ENCODE assay signal across 9 cellular contexts in the genomic region with DNA sequence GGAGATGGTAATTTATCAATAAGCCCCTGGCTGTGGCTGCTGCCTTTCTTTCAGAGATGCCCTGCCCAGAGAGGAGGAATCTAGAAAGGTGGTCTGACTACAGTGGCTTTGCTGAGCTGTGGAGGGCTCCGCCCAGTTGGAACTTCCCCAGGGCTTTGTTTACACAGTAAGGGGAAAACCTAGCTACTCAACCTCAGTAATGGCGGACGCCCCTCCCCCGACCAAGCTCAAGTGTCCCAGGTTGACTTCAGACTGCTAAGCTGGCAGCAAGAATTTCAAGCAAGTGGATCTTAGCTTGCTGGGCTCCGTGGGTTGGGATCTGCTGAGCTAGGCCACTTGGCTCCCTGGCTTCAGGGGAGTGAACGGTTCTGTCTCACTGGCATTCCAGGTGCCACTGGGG.
A peak's percentile ranks its signal among the peaks of the same experiment; 100 is the strongest.
DNase-seq lines count a peak whose midpoint lies in the region; ATAC-seq, FAIRE-seq and TF ChIP-seq lines count a peak whose summit lies in the region.
"Had no signal": no experiment of that assay in that cellular context is flagged by ENCODE, and none has a peak within 500 bp of the region (broad histone marks: within the 10 kb centered on the region; RNA-seq: fewer than 3 reads in every experiment).

No MANE protein-coding gene starts in this region.

- CTCF ChIA-PET in GM10248 (lab: Yijun Ruan, JAX): interaction anchor here (1.0 to 3.0 kb wide), 3 partner anchors 10 to 86 kb away, joined by 3 to 11 read pairs (median 3); no protein-coding TSS in a partner anchor

- DNase-seq in GM12891 (ENCODE audit: insufficient read length, low spot score) (no peak), glutamatergic neuron (peak; percentile 21), cerebellar cortex (ENCODE audit: low spot score) (no peak), GM10248 (ENCODE audit: extremely low spot score) (no peak)
- DNase-seq in effector memory CD4-positive, alpha-beta T cell: no peak

- H3K9me3 ChIP-seq in effector memory CD4-positive, alpha-beta T cell (ENCODE audit: control insufficient read depth, low read length): no peaks in the 10 kb centered on the region

- no peaks in the 10 kb centered on the region for H3K36me3 ChIP-seq in effector memory CD4-positive, alpha-beta T cell (ENCODE audit: control insufficient read depth, insufficient read depth, low read length)

- H3K27ac ChIP-seq in effector memory CD4-positive, alpha-beta T cell (ENCODE audit: insufficient read depth, low read length, poor library complexity, severe bottlenecking): no peak overlapping the region

- TF ChIP-seq POLR2A in GM12891 (IDR thresholded peaks at IDR 0.05; ENCODE audit: low read depth, low read length): no peak

- no peak overlapping the region for H3K4me3 ChIP-seq in effector memory CD4-positive, alpha-beta T cell (ENCODE audit: insufficient read depth, low read depth, low read length, poor library complexity, severe bottlenecking)

- no peak overlapping the region for H3K27ac Mint-ChIP-seq in glutamatergic neuron (ENCODE audit: unreplicated experiment)

- H3K27me3 ChIP-seq in effector memory CD4-positive, alpha-beta T cell (replicated peaks; ENCODE audit: control insufficient read depth, insufficient read depth, low read length, poor library complexity, severe bottlenecking): no peaks in the 10 kb centered on the region

- H3K4me3 Mint-ChIP-seq in glutamatergic neuron (ENCODE audit: unreplicated experiment): no peak overlapping the region

- ATAC-seq in GM19397 (IDR thresholded peaks at IDR 0.05; ENCODE audit: unreplicated experiment) (peak; percentile 76), HG03571 (IDR thresholded peaks at IDR 0.05; ENCODE audit: unreplicated experiment) (peak; percentile 54), HG03460 (IDR thresholded peaks at IDR 0.05; ENCODE audit: unreplicated experiment) (no peak)

- no peaks in the 10 kb centered on the region for H3K36me3 Mint-ChIP-seq in glutamatergic neuron (ENCODE audit: unreplicated experiment)

- peak; percentile 63 for FAIRE-seq in GM12891 (lab: Jason Lieb, UNC)
- FAIRE-seq: frontal cortex had no signal

- H3K9me3 Mint-ChIP-seq in glutamatergic neuron (ENCODE audit: unreplicated experiment): no peaks in the 10 kb centered on the region

- no peaks in the 10 kb centered on the region for H3K4me1 Mint-ChIP-seq in glutamatergic neuron (ENCODE audit: low read depth, unreplicated experiment)

- H3K4me1 ChIP-seq in effector memory CD4-positive, alpha-beta T cell (ENCODE audit: control insufficient read depth, insufficient read depth, low read length, poor library complexity, severe bottlenecking): no peaks in the 10 kb centered on the region

- POLR2A ChIA-PET in GM10248 (lab: Yijun Ruan, JAX): no interaction called here

- TF ChIP-seq CTCF in glutamatergic neuron (IDR thresholded peaks at IDR 0.05; ENCODE audit: partially characterized antibody, unreplicated experiment) (no peak), GM10248 (IDR thresholded peaks at IDR 0.05; ENCODE audit: control extremely low read depth, extremely low read depth, low read depth, missing control alignments) (no peak)

- peaks cover 2% of the 10 kb centered on the region for H3K27me3 Mint-ChIP-seq in glutamatergic neuron (ENCODE audit: unreplicated experiment)

TF ChIP-seq in GM12891, 5 proteins besides CTCF, POLR2A, EP300 and RAD21:
- TF ChIP-seq POLR2AphosphoS5 (IDR thresholded peaks at IDR 0.05; ENCODE audit: low read depth, low read length) (no peak), TAF1 (IDR thresholded peaks at IDR 0.05; ENCODE audit: low read depth, low read length) (no peak), PAX5 (IDR thresholded peaks at IDR 0.05; ENCODE audit: insufficient read depth, low read length, severe bottlenecking) (no peak), SPI1 (IDR thresholded peaks at IDR 0.05; ENCODE audit: low read depth, low read length) (no peak), POU2F2 (IDR thresholded peaks at IDR 0.05; ENCODE audit: low read depth, low read length) (no peak)
TF ChIP-seq in GM12891: peak in this region for 0.
